Comparison of ENCODE assay signal across 19 cellular contexts in genomic region chr2:24771099-24771498, GRCh38.
"Had no signal": no experiment of that assay in that cellular context is flagged by ENCODE, and none has a peak within 500 bp of the region (broad histone marks: within the 10 kb centered on the region; RNA-seq: fewer than 3 reads in every experiment).

No MANE protein-coding gene starts in this region.

- H3K4me3 Mint-ChIP-seq: activated CD8-positive, alpha-beta memory T cell treated with anti-CD3 and anti-CD28 coated beads, Interleukin-2, amount 10 ng/mL, durations not matched to agents 7 days and 5 days; activated naive CD8-positive, alpha-beta T cell treated with anti-CD3 and anti-CD28 coated beads for 36 hours; activated T-cell treated with anti-CD3 and anti-CD28 coated beads, Interleukin-2, amount 50 U/mL, for 24 hours had no signal

- H3K27ac Mint-ChIP-seq: activated CD8-positive, alpha-beta memory T cell treated with anti-CD3 and anti-CD28 coated beads, Interleukin-2, amount 10 ng/mL, durations not matched to agents 7 days and 5 days; activated naive CD8-positive, alpha-beta T cell treated with anti-CD3 and anti-CD28 coated beads for 36 hours; activated T-cell treated with anti-CD3 and anti-CD28 coated beads, Interleukin-2, amount 50 U/mL, for 24 hours had no signal

- DNase-seq: activated CD4-positive, CD25-positive, alpha-beta regulatory T cell treated with anti-CD3 and anti-CD28 coated beads, Interleukin-2, amount 50 U/mL, for 72 hours; activated CD8-positive, alpha-beta memory T cell treated with anti-CD3 and anti-CD28 coated beads, Interleukin-2, amount 10 ng/mL, durations not matched to agents 7 days and 5 days; activated effector memory CD4-positive, alpha-beta T cell treated with anti-CD3 and anti-CD28 coated beads, Interleukin-2, amount 50 U/mL, for 16 hours; activated naive CD8-positive, alpha-beta T cell treated with anti-CD3 and anti-CD28 coated beads for 36 hours; activated T-cell treated with anti-CD3 and anti-CD28 coated beads, Interleukin-2, amount 50 U/mL, for 24 hours; anterior cingulate cortex; cerebellar nuclear complex; dermis blood vessel endothelial cell; erythroblast; left lung; mammary epithelial cell; ovary; stimulated activated CD4-positive, alpha-beta T cell treated with anti-CD3 and anti-CD28 coated beads, Interleukin-4, amount 100 ng/mL, for 1 hour; stimulated activated naive CD4-positive, alpha-beta T cell; T1000; tibial artery; uterus had no signal

- H3K4me3 ChIP-seq: gastroesophageal sphincter, left lung, ovary, tibial artery, uterus had no signal

- H3K27me3 Mint-ChIP-seq: activated CD8-positive, alpha-beta memory T cell treated with anti-CD3 and anti-CD28 coated beads, Interleukin-2, amount 10 ng/mL, durations not matched to agents 7 days and 5 days; activated naive CD8-positive, alpha-beta T cell treated with anti-CD3 and anti-CD28 coated beads for 36 hours; activated T-cell treated with anti-CD3 and anti-CD28 coated beads, Interleukin-2, amount 50 U/mL, for 24 hours had no signal

- H3K27ac ChIP-seq: gastroesophageal sphincter, left lung, ovary, tibial artery, uterus had no signal

- H3K36me3 ChIP-seq: ovary, uterus had no signal

- H3K27me3 ChIP-seq: gastroesophageal sphincter, left lung, ovary, tibial artery, uterus had no signal

- FAIRE-seq: keratinocyte had no signal

- H3K9me3 ChIP-seq: gastroesophageal sphincter, left lung, ovary, tibial artery, uterus had no signal

- H3K9me3 Mint-ChIP-seq: activated naive CD8-positive, alpha-beta T cell treated with anti-CD3 and anti-CD28 coated beads for 36 hours; activated T-cell treated with anti-CD3 and anti-CD28 coated beads, Interleukin-2, amount 50 U/mL, for 24 hours had no signal

- ATAC-seq: activated CD8-positive, alpha-beta memory T cell treated with anti-CD3 and anti-CD28 coated beads, Interleukin-2, amount 10 ng/mL, durations not matched to agents 7 days and 5 days; gastroesophageal sphincter; left lung had no signal

- H3K4me1 ChIP-seq: gastroesophageal sphincter, left lung, tibial artery, uterus had no signal
